Comparison of ENCODE assay signal across 16 cellular contexts in genomic region chr3:162370136-162370535, GRCh38.
A peak's percentile ranks its signal among the peaks of the same experiment; 100 is the strongest.
DNase-seq lines count a peak whose midpoint lies in the region; ATAC-seq and TF ChIP-seq lines count a peak whose summit lies in the region.
"Had no signal": no experiment of that assay in that cellular context is flagged by ENCODE, and none has a peak within 500 bp of the region (broad histone marks: within the 10 kb centered on the region; RNA-seq: fewer than 3 reads in every experiment).

No MANE protein-coding gene starts in this region.

- no peaks in the 10 kb centered on the region for H3K79me2 ChIP-seq in DND-41 (ENCODE audit: insufficient read depth, low read length)

- intact Hi-C loops in stomach (cut with DNase I; ENCODE audit: low total_unique reads), result no loop called here

- TF ChIP-seq CTCF in DND-41 (IDR thresholded peaks at IDR 0.05; ENCODE audit: borderline replicate concordance, extremely low read depth, low read length, poor library complexity, severe bottlenecking), result peak; percentile 20
- no peak for TF ChIP-seq CTCF in stomach (IDR thresholded peaks at IDR 0.05)
- no peak for TF ChIP-seq CTCF in tibial nerve (IDR thresholded peaks at IDR 0.05)

- WGBS in stomach, 5 donors, result 93 to 100% (median 94%) methylated on average over 1 of the region's 1 CpG
- WGBS in tibial nerve, 2 donors, result 90 to 93% methylated on average over 1 of the region's 1 CpG

- no peaks in the 10 kb centered on the region for H4K20me1 ChIP-seq in DND-41 (ENCODE audit: insufficient read depth, low read length)
- H4K20me1 ChIP-seq: BLaER1 treated with 17β-estradiol and CSF1 and Interleukin-3, amounts not matched to agents 10 nM and 100 nM had no signal

- H3K4me3 ChIP-seq in DND-41 (ENCODE audit: low read depth in 1 of 2, low read length in 2 of 2) (no peak overlapping the region), adipocyte (ENCODE audit: low read length) (no peak overlapping the region), stomach (no peak overlapping the region), tibial nerve (no peak overlapping the region)
- H3K4me3 ChIP-seq: A549; BLaER1 treated with 17β-estradiol and CSF1 and Interleukin-3, amounts not matched to agents 10 nM and 100 nM had no signal

- no peak for TF ChIP-seq EP300 in stomach (IDR thresholded peaks at IDR 0.05)
- TF ChIP-seq EP300 in tibial nerve (IDR thresholded peaks at IDR 0.05), result no peak

- TF ChIP-seq POLR2A in stomach (IDR thresholded peaks at IDR 0.05) (no peak), tibial nerve (IDR thresholded peaks at IDR 0.05) (no peak)

- peak; percentile 79 for ATAC-seq in DND-41 (ENCODE audit: insufficient read depth, low read depth)
- ATAC-seq: A549 had no signal

- H3K27me3 ChIP-seq in DND-41 (ENCODE audit: insufficient read depth, low read length, poor library complexity), result no peaks in the 10 kb centered on the region
- no peaks in the 10 kb centered on the region for H3K27me3 ChIP-seq in adipocyte (replicated peaks; ENCODE audit: control insufficient read depth, insufficient read depth, low read length)
- no peaks in the 10 kb centered on the region for H3K27me3 ChIP-seq in stomach
- no peaks in the 10 kb centered on the region for H3K27me3 ChIP-seq in tibial nerve
- H3K27me3 ChIP-seq: BLaER1 treated with 17β-estradiol and CSF1 and Interleukin-3, amounts not matched to agents 10 nM and 100 nM had no signal

- H3K9me3 ChIP-seq in DND-41 (ENCODE audit: insufficient read depth, low read length, severe bottlenecking), result peaks cover 7% of the 10 kb centered on the region
- H3K9me3 ChIP-seq in adipocyte (ENCODE audit: control insufficient read depth, low read length), result no peaks in the 10 kb centered on the region
- no peaks in the 10 kb centered on the region for H3K9me3 ChIP-seq in stomach
- H3K9me3 ChIP-seq in tibial nerve, result no peaks in the 10 kb centered on the region
- H3K9me3 ChIP-seq: A549; BLaER1 treated with 17β-estradiol and CSF1 and Interleukin-3, amounts not matched to agents 10 nM and 100 nM had no signal

- H2AFZ ChIP-seq in DND-41 (ENCODE audit: low read depth, low read length), result peak overlapping the region; percentile 41; the same call in 1 of the 2 replicates

- peak overlapping the region; percentile 60 for H3K27ac ChIP-seq in DND-41 (ENCODE audit: low read length)
- no peak overlapping the region for H3K27ac ChIP-seq in stomach
- H3K27ac ChIP-seq in tibial nerve, result no peak overlapping the region
- H3K27ac ChIP-seq: A549; BLaER1 treated with 17β-estradiol and CSF1 and Interleukin-3, amounts not matched to agents 10 nM and 100 nM; RWPE1 had no signal

- DNase-seq in DND-41, result peak; percentile 44
- DNase-seq in NCI-H226, result peak; percentile 31
- peak; percentile 17 for DNase-seq in adipocyte (ENCODE audit: low read depth)
- DNase-seq in myocyte (ENCODE audit: low read depth), result peak; percentile 94
- no peak for DNase-seq in stomach
- no peak for DNase-seq in T-helper 9 cell
- no peak for DNase-seq in tibial nerve (ENCODE audit: low spot score in 2 of 2)
- no peak for DNase-seq in SKM-1 treated with dmso at 0.1 percent for 144 hours (lab: John Stamatoyannopoulos, UW; ENCODE audit: unreplicated experiment)
- DNase-seq: DMS79 treated with DMSO at 0.1 percent for 48 hours, KG1, NCI-H1436 treated with DMSO at 0.1 percent for 48 hours, NCI-H345, NCI-H526 had no signal

- H3K4me1 ChIP-seq in DND-41 (ENCODE audit: insufficient read depth, low read length) (peaks cover 32% of the 10 kb centered on the region), adipocyte (ENCODE audit: control insufficient read depth, insufficient read depth, low read length) (peaks cover 3% of the 10 kb centered on the region), stomach (peaks cover 0 to 16% (median 0%) of the 10 kb centered on the region in 4 donors), tibial nerve (peaks cover 0 to 5% (median 0%) of the 10 kb centered on the region in 4 donors)
- H3K4me1 ChIP-seq: A549 had no signal

- no peak overlapping the region for H3K4me2 ChIP-seq in DND-41 (ENCODE audit: insufficient read depth, low read length)
- H3K4me2 ChIP-seq: A549 had no signal

- H3K36me3 ChIP-seq in DND-41 (ENCODE audit: insufficient read depth, low read length), result no peaks in the 10 kb centered on the region
- H3K36me3 ChIP-seq in adipocyte (ENCODE audit: control insufficient read depth, insufficient read depth, low read length, severe bottlenecking), result no peaks in the 10 kb centered on the region
- H3K36me3 ChIP-seq in stomach, result no peaks in the 10 kb centered on the region
- no peaks in the 10 kb centered on the region for H3K36me3 ChIP-seq in tibial nerve
- H3K36me3 ChIP-seq: BLaER1 treated with 17β-estradiol and CSF1 and Interleukin-3, amounts not matched to agents 10 nM and 100 nM had no signal

- H3K9ac ChIP-seq in DND-41 (ENCODE audit: low read depth, low read length), result no peak overlapping the region
- H3K9ac ChIP-seq in adipocyte (ENCODE audit: low read length), result no peak overlapping the region
- H3K9ac ChIP-seq: BLaER1 treated with 17β-estradiol and CSF1 and Interleukin-3, amounts not matched to agents 10 nM and 100 nM had no signal

Comparison
In these comparisons a context has a peak if more than half of its experiments do, and no peak if none do; other contexts are left out.
1. DNase-seq: peak in DND-41 (single experiment), NCI-H226 (single experiment), adipocyte (single experiment) and myocyte (single experiment); none in stomach (single experiment), T-helper 9 cell (single experiment), tibial nerve (0 of 2) and SKM-1 treated with dmso at 0.1 percent for 144 hours (single experiment).